Comparison of ENCODE assay signal across 8 cellular contexts in the genomic region with DNA sequence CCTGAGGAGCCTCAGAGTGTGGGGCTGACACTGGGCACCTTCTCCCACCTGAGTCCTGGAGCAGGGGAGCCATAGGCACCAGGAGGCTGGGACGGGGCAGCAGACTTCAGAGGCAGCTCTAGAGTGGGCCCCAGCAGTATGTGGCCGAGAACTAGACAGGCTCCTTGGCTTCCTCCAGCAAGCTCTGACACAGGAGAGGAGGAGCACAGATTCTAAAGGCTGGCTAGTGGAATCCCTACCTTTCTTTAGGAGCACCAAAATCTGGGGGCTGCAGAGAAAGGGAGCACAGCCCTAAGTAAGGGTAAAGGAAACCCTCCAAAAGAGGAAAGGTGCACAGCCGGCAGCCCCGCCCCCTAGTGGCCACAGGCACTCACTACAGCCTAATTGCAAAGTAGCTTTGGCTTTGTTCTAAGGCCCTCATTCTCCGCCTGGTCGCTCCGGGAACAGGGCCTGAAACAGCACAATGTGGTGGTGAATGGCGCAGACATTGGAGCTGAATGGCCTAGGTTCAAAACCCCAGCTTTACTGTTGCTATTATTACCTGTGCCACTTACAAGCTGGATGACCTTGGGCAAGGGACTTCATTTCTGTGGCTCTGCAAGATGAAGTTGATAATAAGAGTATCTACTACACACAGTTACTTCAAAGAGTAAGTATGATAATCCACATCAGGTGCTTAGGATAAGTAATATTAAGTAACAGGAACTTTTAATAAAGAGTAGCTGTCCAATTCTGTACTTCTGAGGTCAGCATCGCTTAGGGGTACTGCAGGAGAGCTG. TPM values are rescaled to one million over a fixed set of nuclear protein-coding genes. Genes with fewer than 3 reads are reported as not detected.
DNase-seq lines count a peak whose midpoint lies in the region; ATAC-seq and TF ChIP-seq lines count a peak whose summit lies in the region.

No MANE protein-coding gene starts in this region.

- peaks cover 32 to 51% (median 38%) of the 10 kb centered on the region in 4 donors for H3K4me1 ChIP-seq in upper lobe of left lung

- peak; percentile 81 to 94 (median 90) for TF ChIP-seq CTCF in upper lobe of left lung (IDR thresholded peaks at IDR 0.05)

- no peak for TF ChIP-seq EP300 in upper lobe of left lung (IDR thresholded peaks at IDR 0.05)

- H3K4me3 ChIP-seq in upper lobe of left lung = no peak overlapping the region

- H3K27ac ChIP-seq in upper lobe of left lung = peak overlapping the region in 3 of 4 donors; percentile 53 to 73 (median 71)

- TF ChIP-seq POLR2A in upper lobe of left lung (IDR thresholded peaks at IDR 0.05) = no peak

- no peaks in the 10 kb centered on the region for H3K9me3 ChIP-seq in upper lobe of left lung

- peak; percentile 67 for ATAC-seq in SK-N-SH treated with all-trans-retinoic acid at 6 μM for 48 hours
- peak; percentile 81 to 84 for ATAC-seq in upper lobe of left lung (ENCODE audit: low FRiP score in 2 of 2)
- no peak for ATAC-seq in GM21423 (IDR thresholded peaks at IDR 0.05; ENCODE audit: unreplicated experiment)

- no peaks in the 10 kb centered on the region for H3K27me3 ChIP-seq in upper lobe of left lung

- WGBS in upper lobe of left lung, 2 donors = 39 to 51% methylated on average over 4 to 9 of the region's 9 CpGs

- intact Hi-C loops in head of caudate nucleus (cut with DNase I) = no loop called here

- no peaks in the 10 kb centered on the region for H3K36me3 ChIP-seq in upper lobe of left lung

- DNase-seq in DMS114 treated with DMSO at 0.1 percent for 48 hours (lab: John Stamatoyannopoulos, UW; ENCODE audit: unreplicated experiment) = peak; percentile 65
- peak; percentile 32 for DNase-seq in LHCN-M2 (ENCODE audit: low read depth)
- DNase-seq in activated naive CD4-positive, alpha-beta T cell (lab: John Stamatoyannopoulos, UW) = peak; percentile 24 to 62 (median 58)
- peak; percentile 42 to 88 (median 76) for DNase-seq in head of caudate nucleus
- peak; percentile 51 for DNase-seq in pons (ENCODE audit: low spot score)
- DNase-seq in upper lobe of left lung = peak in 1 of 2 donors; percentile 75

TF ChIP-seq in SK-N-SH treated with all-trans-retinoic acid at 6 μM for 48 hours, 23 proteins besides CTCF, POLR2A, EP300 and RAD21:
- TF ChIP-seq, protein P1, sequence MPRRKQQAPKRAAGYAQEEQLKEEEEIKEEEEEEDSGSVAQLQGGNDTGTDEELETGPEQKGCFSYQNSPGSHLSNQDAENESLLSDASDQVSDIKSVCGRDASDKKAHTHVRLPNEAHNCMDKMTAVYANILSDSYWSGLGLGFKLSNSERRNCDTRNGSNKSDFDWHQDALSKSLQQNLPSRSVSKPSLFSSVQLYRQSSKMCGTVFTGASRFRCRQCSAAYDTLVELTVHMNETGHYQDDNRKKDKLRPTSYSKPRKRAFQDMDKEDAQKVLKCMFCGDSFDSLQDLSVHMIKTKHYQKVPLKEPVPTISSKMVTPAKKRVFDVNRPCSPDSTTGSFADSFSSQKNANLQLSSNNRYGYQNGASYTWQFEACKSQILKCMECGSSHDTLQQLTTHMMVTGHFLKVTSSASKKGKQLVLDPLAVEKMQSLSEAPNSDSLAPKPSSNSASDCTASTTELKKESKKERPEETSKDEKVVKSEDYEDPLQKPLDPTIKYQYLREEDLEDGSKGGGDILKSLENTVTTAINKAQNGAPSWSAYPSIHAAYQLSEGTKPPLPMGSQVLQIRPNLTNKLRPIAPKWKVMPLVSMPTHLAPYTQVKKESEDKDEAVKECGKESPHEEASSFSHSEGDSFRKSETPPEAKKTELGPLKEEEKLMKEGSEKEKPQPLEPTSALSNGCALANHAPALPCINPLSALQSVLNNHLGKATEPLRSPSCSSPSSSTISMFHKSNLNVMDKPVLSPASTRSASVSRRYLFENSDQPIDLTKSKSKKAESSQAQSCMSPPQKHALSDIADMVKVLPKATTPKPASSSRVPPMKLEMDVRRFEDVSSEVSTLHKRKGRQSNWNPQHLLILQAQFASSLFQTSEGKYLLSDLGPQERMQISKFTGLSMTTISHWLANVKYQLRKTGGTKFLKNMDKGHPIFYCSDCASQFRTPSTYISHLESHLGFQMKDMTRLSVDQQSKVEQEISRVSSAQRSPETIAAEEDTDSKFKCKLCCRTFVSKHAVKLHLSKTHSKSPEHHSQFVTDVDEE (CRISPR knock-in tag; IDR thresholded peaks at IDR 0.05) = no peak
- no peak for TF ChIP-seq BACH2 (CRISPR knock-in tag; IDR thresholded peaks at IDR 0.05; ENCODE audit: borderline replicate concordance)
- no peak for TF ChIP-seq TOX (CRISPR knock-in tag; IDR thresholded peaks at IDR 0.05; ENCODE audit: borderline replicate concordance)
- TF ChIP-seq ZFP30 (CRISPR knock-in tag; IDR thresholded peaks at IDR 0.05) = no peak
- TF ChIP-seq ZFP3 (CRISPR knock-in tag; IDR thresholded peaks at IDR 0.05) = no peak
- no peak for TF ChIP-seq ZC3H10 (CRISPR knock-in tag; IDR thresholded peaks at IDR 0.05)
- TF ChIP-seq GLIS3 (CRISPR knock-in tag; IDR thresholded peaks at IDR 0.05) = no peak
- TF ChIP-seq, protein P2, sequence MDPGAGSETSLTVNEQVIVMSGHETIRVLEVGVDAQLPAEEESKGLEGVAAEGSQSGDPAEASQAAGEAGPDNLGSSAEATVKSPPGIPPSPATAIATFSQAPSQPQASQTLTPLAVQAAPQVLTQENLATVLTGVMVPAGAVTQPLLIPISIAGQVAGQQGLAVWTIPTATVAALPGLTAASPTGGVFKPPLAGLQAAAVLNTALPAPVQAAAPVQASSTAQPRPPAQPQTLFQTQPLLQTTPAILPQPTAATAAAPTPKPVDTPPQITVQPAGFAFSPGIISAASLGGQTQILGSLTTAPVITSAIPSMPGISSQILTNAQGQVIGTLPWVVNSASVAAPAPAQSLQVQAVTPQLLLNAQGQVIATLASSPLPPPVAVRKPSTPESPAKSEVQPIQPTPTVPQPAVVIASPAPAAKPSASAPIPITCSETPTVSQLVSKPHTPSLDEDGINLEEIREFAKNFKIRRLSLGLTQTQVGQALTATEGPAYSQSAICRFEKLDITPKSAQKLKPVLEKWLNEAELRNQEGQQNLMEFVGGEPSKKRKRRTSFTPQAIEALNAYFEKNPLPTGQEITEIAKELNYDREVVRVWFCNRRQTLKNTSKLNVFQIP (CRISPR knock-in tag; IDR thresholded peaks at IDR 0.05; ENCODE audit: borderline replicate concordance, low read depth) = no peak
- TF ChIP-seq, protein P3, sequence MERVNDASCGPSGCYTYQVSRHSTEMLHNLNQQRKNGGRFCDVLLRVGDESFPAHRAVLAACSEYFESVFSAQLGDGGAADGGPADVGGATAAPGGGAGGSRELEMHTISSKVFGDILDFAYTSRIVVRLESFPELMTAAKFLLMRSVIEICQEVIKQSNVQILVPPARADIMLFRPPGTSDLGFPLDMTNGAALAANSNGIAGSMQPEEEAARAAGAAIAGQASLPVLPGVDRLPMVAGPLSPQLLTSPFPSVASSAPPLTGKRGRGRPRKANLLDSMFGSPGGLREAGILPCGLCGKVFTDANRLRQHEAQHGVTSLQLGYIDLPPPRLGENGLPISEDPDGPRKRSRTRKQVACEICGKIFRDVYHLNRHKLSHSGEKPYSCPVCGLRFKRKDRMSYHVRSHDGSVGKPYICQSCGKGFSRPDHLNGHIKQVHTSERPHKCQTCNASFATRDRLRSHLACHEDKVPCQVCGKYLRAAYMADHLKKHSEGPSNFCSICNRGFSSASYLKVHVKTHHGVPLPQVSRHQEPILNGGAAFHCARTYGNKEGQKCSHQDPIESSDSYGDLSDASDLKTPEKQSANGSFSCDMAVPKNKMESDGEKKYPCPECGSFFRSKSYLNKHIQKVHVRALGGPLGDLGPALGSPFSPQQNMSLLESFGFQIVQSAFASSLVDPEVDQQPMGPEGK (CRISPR knock-in tag; IDR thresholded peaks at IDR 0.05; ENCODE audit: borderline replicate concordance) = no peak
- TF ChIP-seq CSDC2 (CRISPR knock-in tag; IDR thresholded peaks at IDR 0.05) = no peak
- no peak for TF ChIP-seq ARNTL (CRISPR knock-in tag; IDR thresholded peaks at IDR 0.05; ENCODE audit: borderline replicate concordance, low read depth)
- TF ChIP-seq, protein P4, sequence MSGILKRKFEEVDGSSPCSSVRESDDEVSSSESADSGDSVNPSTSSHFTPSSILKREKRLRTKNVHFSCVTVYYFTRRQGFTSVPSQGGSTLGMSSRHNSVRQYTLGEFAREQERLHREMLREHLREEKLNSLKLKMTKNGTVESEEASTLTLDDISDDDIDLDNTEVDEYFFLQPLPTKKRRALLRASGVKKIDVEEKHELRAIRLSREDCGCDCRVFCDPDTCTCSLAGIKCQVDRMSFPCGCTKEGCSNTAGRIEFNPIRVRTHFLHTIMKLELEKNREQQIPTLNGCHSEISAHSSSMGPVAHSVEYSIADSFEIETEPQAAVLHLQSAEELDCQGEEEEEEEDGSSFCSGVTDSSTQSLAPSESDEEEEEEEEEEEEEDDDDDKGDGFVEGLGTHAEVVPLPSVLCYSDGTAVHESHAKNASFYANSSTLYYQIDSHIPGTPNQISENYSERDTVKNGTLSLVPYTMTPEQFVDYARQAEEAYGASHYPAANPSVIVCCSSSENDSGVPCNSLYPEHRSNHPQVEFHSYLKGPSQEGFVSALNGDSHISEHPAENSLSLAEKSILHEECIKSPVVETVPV (CRISPR knock-in tag; IDR thresholded peaks at IDR 0.05) = no peak

RNA-seq across cellular contexts. Expression of a gene that starts 8.8 kb away (rescaled TPM):
- not detected in 2 replicates for total RNA-seq in LHCN-M2 (2014; rRNA removed)
- polyA plus RNA-seq in LHCN-M2 (2012) = not detected
- total RNA-seq in upper lobe of left lung = under 1 TPM in 1 of 6 donors, not detected in 5; 0.47 TPM

RNA-seq across cellular contexts. Expression of a gene that starts 20.1 kb away (rescaled TPM):
- not detected in 2 replicates for total RNA-seq in LHCN-M2 (2014; rRNA removed)
- polyA plus RNA-seq in LHCN-M2 (2012) = not detected
- total RNA-seq in upper lobe of left lung = not detected
